In the genomic region with DNA sequence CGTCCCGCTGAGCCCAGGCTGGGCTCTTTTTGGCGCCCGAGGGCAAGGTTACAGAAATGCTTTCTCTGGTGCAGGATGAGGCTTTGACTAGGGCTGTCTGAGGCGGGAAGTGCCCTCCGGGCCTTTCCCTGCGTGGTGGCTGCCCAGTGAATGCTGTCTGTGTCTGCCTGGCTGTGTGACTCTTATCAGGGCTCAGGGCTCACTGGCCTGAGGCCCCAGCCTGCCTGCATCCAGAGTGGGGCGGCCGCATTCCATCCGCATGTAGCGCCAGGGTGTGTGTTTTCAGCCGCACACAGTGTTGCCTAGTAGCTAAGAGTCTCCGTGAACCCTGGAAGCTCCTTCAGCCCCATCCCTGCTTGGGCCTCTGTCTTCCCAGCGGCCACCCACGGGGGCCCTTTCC, we compare ENCODE assay signal across 10 cellular contexts. TPM values are rescaled to one million over a fixed set of nuclear protein-coding genes. Genes with fewer than 3 reads are reported as not detected.
DNase-seq lines count a peak whose midpoint lies in the region; ATAC-seq, FAIRE-seq and TF ChIP-seq lines count a peak whose summit lies in the region.
"Had no signal": no experiment of that assay in that cellular context is flagged by ENCODE, and none has a peak within 500 bp of the region (broad histone marks: within the 10 kb centered on the region; RNA-seq: fewer than 3 reads in every experiment).

No MANE protein-coding gene starts in this region.

- H3K36me3 ChIP-seq in thoracic aorta: no peaks in the 10 kb centered on the region

- H3K9me3 Mint-ChIP-seq in IgD-negative memory B cell: no peaks in the 10 kb centered on the region
- no peaks in the 10 kb centered on the region for H3K9me3 Mint-ChIP-seq in activated T-cell treated with anti-CD3 and anti-CD28 coated beads, Interleukin-2, amount 50 U/mL, for 72 hours
- H3K9me3 Mint-ChIP-seq: stimulated activated naive B cell treated with anti-CD40 and anti-IgM and Interleukin-4, amounts not matched to agents 10 μg/mL and 1 μg/mL and 100 μg/mL, for 72 hours had no signal

- H3K27ac ChIP-seq in coronary artery: peak overlapping the region; percentile 40 to 90
- peak overlapping the region; percentile 53 to 61 for H3K27ac ChIP-seq in thoracic aorta

- peak overlapping the region in 2 of 3 donors; percentile 11 to 69 for H3K27ac Mint-ChIP-seq in IgD-negative memory B cell
- no peak overlapping the region for H3K27ac Mint-ChIP-seq in activated T-cell treated with anti-CD3 and anti-CD28 coated beads, Interleukin-2, amount 50 U/mL, for 72 hours
- H3K27ac Mint-ChIP-seq: stimulated activated naive B cell treated with anti-CD40 and anti-IgM and Interleukin-4, amounts not matched to agents 10 μg/mL and 1 μg/mL and 100 μg/mL, for 72 hours had no signal

- peak overlapping the region; percentile 28 for H3K4me3 ChIP-seq in coronary artery
- no peak overlapping the region for H3K4me3 ChIP-seq in lower leg skin (ENCODE audit: low read depth, poor library complexity, severe bottlenecking)
- H3K4me3 ChIP-seq in thoracic aorta: no peak overlapping the region

- TF ChIP-seq CTCF in coronary artery (IDR thresholded peaks at IDR 0.05) (no peak), lower leg skin (IDR thresholded peaks at IDR 0.05) (no peak), thoracic aorta (IDR thresholded peaks at IDR 0.05) (no peak)

- TF ChIP-seq POLR2A in lower leg skin (IDR thresholded peaks at IDR 0.05): no peak
- no peak for TF ChIP-seq POLR2A in GM12892 (IDR thresholded peaks at IDR 0.05; ENCODE audit: low read depth, low read length)

- H3K36me3 Mint-ChIP-seq in IgD-negative memory B cell: no peaks in the 10 kb centered on the region
- no peaks in the 10 kb centered on the region for H3K36me3 Mint-ChIP-seq in activated T-cell treated with anti-CD3 and anti-CD28 coated beads, Interleukin-2, amount 50 U/mL, for 72 hours (ENCODE audit: insufficient read depth in 2 of 2)

- H3K27me3 Mint-ChIP-seq in IgD-negative memory B cell: no peaks in the 10 kb centered on the region
- H3K27me3 Mint-ChIP-seq in activated T-cell treated with anti-CD3 and anti-CD28 coated beads, Interleukin-2, amount 50 U/mL, for 72 hours (ENCODE audit: low read depth): no peaks in the 10 kb centered on the region
- H3K27me3 Mint-ChIP-seq: stimulated activated naive B cell treated with anti-CD40 and anti-IgM and Interleukin-4, amounts not matched to agents 10 μg/mL and 1 μg/mL and 100 μg/mL, for 72 hours had no signal

- H3K27me3 ChIP-seq in thoracic aorta (replicated peaks; ENCODE audit: insufficient read depth): no peaks in the 10 kb centered on the region

- H3K4me3 Mint-ChIP-seq in IgD-negative memory B cell: peak overlapping the region in 1 of 4 donors; percentile 68
- H3K4me3 Mint-ChIP-seq in activated T-cell treated with anti-CD3 and anti-CD28 coated beads, Interleukin-2, amount 50 U/mL, for 72 hours: no peak overlapping the region
- H3K4me3 Mint-ChIP-seq: stimulated activated naive B cell treated with anti-CD40 and anti-IgM and Interleukin-4, amounts not matched to agents 10 μg/mL and 1 μg/mL and 100 μg/mL, for 72 hours had no signal

- peak; percentile 90 for DNase-seq in coronary artery (ENCODE audit: low spot score)
- peak; percentile 46 to 91 for DNase-seq in lower leg skin (ENCODE audit: low spot score in 2 of 2)
- no peak for DNase-seq in thoracic aorta (ENCODE audit: low spot score)
- DNase-seq in GM12892 (ENCODE audit: insufficient read length): no peak
- no peak for DNase-seq in activated T-cell treated with anti-CD3 and anti-CD28 coated beads, Interleukin-2, amount 50 U/mL, for 72 hours
- no peak for DNase-seq in NCI-H2107 treated with DMSO at 0.1 percent for 48 hours (lab: John Stamatoyannopoulos, UW; ENCODE audit: unreplicated experiment)
- DNase-seq: activated CD8-positive, alpha-beta memory T cell treated with anti-CD3 and anti-CD28 coated beads, Interleukin-2, amount 50 U/mL, for 4 hours; stimulated activated naive B cell treated with anti-CD40 and anti-IgM and Interleukin-4, amounts not matched to agents 10 μg/mL and 1 μg/mL and 100 μg/mL, for 72 hours had no signal

- intact Hi-C loops in lower leg skin (cut with DNase I; ENCODE audit: low total_unique reads): no loop called here

- ATAC-seq in thoracic aorta (ENCODE audit: insufficient number of reproducible peaks, low FRiP score, low read depth) (peak; percentile 34), HG02763 (IDR thresholded peaks at IDR 0.05; ENCODE audit: unreplicated experiment) (no peak)
- ATAC-seq in activated T-cell treated with anti-CD3 and anti-CD28 coated beads, Interleukin-2, amount 50 U/mL, for 72 hours (replicated peaks in 1 of 2): no peak
- ATAC-seq: stimulated activated naive B cell treated with anti-CD40 and anti-IgM and Interleukin-4, amounts not matched to agents 10 μg/mL and 1 μg/mL and 100 μg/mL, for 72 hours had no signal

- FAIRE-seq in GM12892 (lab: Jason Lieb, UNC): no peak

- H3K4me1 Mint-ChIP-seq in IgD-negative memory B cell: peaks cover 7 to 22% (median 15%) of the 10 kb centered on the region in 3 donors
- H3K4me1 Mint-ChIP-seq in activated T-cell treated with anti-CD3 and anti-CD28 coated beads, Interleukin-2, amount 50 U/mL, for 72 hours (ENCODE audit: low read depth): peaks cover 13% of the 10 kb centered on the region

- 27 to 31% methylated on average over 15 of the region's 15 CpGs for WGBS in lower leg skin, 2 donors

- peaks cover 0 to 18% of the 10 kb centered on the region in 2 donors for H3K4me1 ChIP-seq in thoracic aorta (ENCODE audit: control insufficient read depth in 1 of 2, low read depth in 2 of 2)

- no peaks in the 10 kb centered on the region for H3K9me3 ChIP-seq in thoracic aorta

RNA-seq across cellular contexts. Expression of a gene that starts 59.1 kb away (rescaled TPM):
- polyA plus RNA-seq in IgD-negative memory B cell: 78.2 TPM
- total RNA-seq in lower leg skin (10 to 100 TPM; 29.8 to 48.0 (median 45.6) TPM), thoracic aorta (10 to 100 TPM; 29.1 to 52.6 TPM)
- 4.9 TPM for polyA plus RNA-seq in GM12892 (2012; ENCODE audit: missing spikeins)
- total RNA-seq in activated T-cell treated with anti-CD3 and anti-CD28 coated beads, Interleukin-2, amount 50 U/mL, for 72 hours: 10 to 100 TPM; 74.6 to 80.4 TPM

Comparison
In these comparisons a context has a peak if more than half of its experiments do, and no peak if none do; other contexts are left out.
1. DNase-seq: peak in coronary artery (single experiment) and lower leg skin (2 of 2); none in thoracic aorta (single experiment), GM12892 (single experiment), activated T-cell treated with anti-CD3 and anti-CD28 coated beads, Interleukin-2, amount 50 U/mL, for 72 hours (0 of 2) and NCI-H2107 treated with DMSO at 0.1 percent for 48 hours (single experiment).